12 cellular contexts compared by ENCODE assay signal in the genomic region with DNA sequence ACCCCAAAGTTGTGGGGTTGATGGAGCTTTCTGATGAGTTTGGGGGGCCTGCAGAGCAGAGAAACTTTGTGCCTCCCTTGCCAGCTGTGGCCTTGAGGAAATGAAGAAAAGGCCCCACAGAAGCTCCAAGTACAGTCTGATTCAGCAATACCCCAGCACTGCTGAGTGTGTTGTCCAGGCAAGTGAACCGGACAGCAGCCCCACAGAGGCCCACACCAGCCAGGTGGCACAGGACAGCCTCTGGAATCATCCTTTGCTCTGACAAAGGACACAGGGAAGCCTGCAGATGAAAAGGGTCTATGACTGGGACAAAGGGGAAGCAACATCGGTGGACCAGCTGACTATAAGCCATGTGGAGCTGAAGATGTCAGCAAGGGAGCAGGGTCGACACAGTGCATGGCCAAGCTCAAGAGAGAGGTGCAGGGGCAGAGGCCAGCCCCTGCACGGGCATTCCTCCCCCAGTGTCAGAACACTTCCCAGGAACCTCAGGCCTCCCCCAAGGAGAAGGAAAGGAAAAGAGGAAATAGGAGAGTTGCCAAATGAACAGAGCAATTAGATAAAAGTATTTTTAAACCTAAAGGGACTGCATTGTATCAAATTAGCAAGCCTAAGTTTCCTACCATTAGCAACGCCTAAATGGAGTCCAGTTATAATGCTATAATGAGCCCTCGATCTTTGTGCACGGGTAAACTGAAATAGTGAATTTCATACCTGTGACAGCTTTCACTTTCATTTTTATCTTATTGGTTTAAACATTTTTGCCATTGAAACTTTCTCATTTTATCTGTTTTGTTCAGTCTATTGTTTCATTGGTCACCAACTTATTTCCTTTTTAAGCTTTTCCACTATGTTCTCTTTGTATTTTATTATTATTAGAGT. TPM values are rescaled to one million over a fixed set of nuclear protein-coding genes. Genes with fewer than 3 reads are reported as not detected.
DNase-seq lines count a peak whose midpoint lies in the region; ATAC-seq and TF ChIP-seq lines count a peak whose summit lies in the region.
"Had no signal": no experiment of that assay in that cellular context is flagged by ENCODE, and none has a peak within 500 bp of the region (broad histone marks: within the 10 kb centered on the region; RNA-seq: fewer than 3 reads in every experiment).

No MANE protein-coding gene starts in this region.

- CTCF ChIA-PET in GM10248 (lab: Yijun Ruan, JAX) = interaction anchor here (1.3 to 1.7 kb wide), 2 partner anchors 19 to 44 kb away, joined by 3 to 4 read pairs; no protein-coding TSS in a partner anchor

- WGBS in psoas muscle, 3 donors = 52 to 57% (median 54%) methylated on average over 7 of the region's 7 CpGs
- 66 to 71% methylated on average over 7 of the region's 7 CpGs for WGBS in lower leg skin, 2 donors

- TF ChIP-seq CTCF in GM10248 (IDR thresholded peaks at IDR 0.05; ENCODE audit: control extremely low read depth, extremely low read depth, low read depth, missing control alignments) = no peak
- TF ChIP-seq CTCF in Loucy (conservative IDR thresholded peaks at IDR 0.05; ENCODE audit: low read length) = no peak
- no peak for TF ChIP-seq CTCF in coronary artery (IDR thresholded peaks at IDR 0.05)
- no peak for TF ChIP-seq CTCF in psoas muscle (IDR thresholded peaks at IDR 0.05)
- TF ChIP-seq CTCF in lower leg skin (IDR thresholded peaks at IDR 0.05) = no peak

- H3K4me2 ChIP-seq in Loucy (ENCODE audit: low read depth, low read length, poor library complexity, severe bottlenecking) = peak overlapping the region; percentile 81

- H3K9ac ChIP-seq in Loucy (ENCODE audit: low read depth, low read length, poor library complexity, severe bottlenecking) = peak overlapping the region; percentile 73

- H3K4me3 ChIP-seq in Loucy (ENCODE audit: low read length, poor library complexity, severe bottlenecking) (peak overlapping the region; percentile 66), coronary artery (peak overlapping the region; percentile 0), psoas muscle (peak overlapping the region; percentile 36), lower leg skin (ENCODE audit: low read depth, poor library complexity, severe bottlenecking) (no peak overlapping the region)
- H3K4me3 ChIP-seq: thyroid gland had no signal

- DNase-seq in GM10248 (ENCODE audit: extremely low spot score) (peak; percentile 21), coronary artery (ENCODE audit: low spot score) (no peak), psoas muscle (no peak), lower leg skin (ENCODE audit: low spot score in 2 of 2) (no peak), NCI-H128 (lab: John Stamatoyannopoulos, UW; ENCODE audit: unreplicated experiment) (no peak), mucosa of gallbladder (ENCODE audit: low spot score) (no peak), COR-L47 (lab: John Stamatoyannopoulos, UW) (no peak)
- DNase-seq: activated effector memory CD4-positive, alpha-beta T cell treated with Interleukin-2 at 50 U/mL for 16 hours; NCI-H1436; SHP77 treated with DMSO at 0.1 percent for 48 hours; thyroid gland had no signal

- peaks cover 30% of the 10 kb centered on the region for H3K4me1 ChIP-seq in Loucy (ENCODE audit: insufficient read depth, low read length, poor library complexity, severe bottlenecking)
- H3K4me1 ChIP-seq in psoas muscle = no peaks in the 10 kb centered on the region
- H3K4me1 ChIP-seq: thyroid gland had no signal

- H4K20me1 ChIP-seq in Loucy (ENCODE audit: insufficient read depth, low read length, poor library complexity, severe bottlenecking) = no peaks in the 10 kb centered on the region

- POLR2A ChIA-PET in GM10248 (lab: Yijun Ruan, JAX) = interaction anchor here (0.6 kb wide), 1 partner anchor 28 kb away, joined by 3 read pairs; no protein-coding TSS in a partner anchor

- intact Hi-C loops in psoas muscle (cut with DNase I) = no loop called here
- intact Hi-C loops in lower leg skin (cut with DNase I; ENCODE audit: low total_unique reads) = no loop called here

- no peak for TF ChIP-seq POLR2A in lower leg skin (IDR thresholded peaks at IDR 0.05)

- H2AFZ ChIP-seq in Loucy (ENCODE audit: low read length) = peak overlapping the region; percentile 74

- no peak overlapping the region for H3K27ac ChIP-seq in coronary artery
- no peak overlapping the region for H3K27ac ChIP-seq in psoas muscle
- H3K27ac ChIP-seq: thyroid gland had no signal

- H3K79me2 ChIP-seq in Loucy (ENCODE audit: insufficient read depth, low read length) = 0 out of 2 replicates have a peak, but pooled peaks cover 3% of the 10 kb centered on the region

- no peak for ATAC-seq in psoas muscle

- H3F3A ChIP-seq in Loucy (ENCODE audit: low read depth) = no peaks in the 10 kb centered on the region

- H3K9me2 ChIP-seq in Loucy (replicated peaks; ENCODE audit: low read depth, low read length) = no peaks in the 10 kb centered on the region

- no peaks in the 10 kb centered on the region for H3K36me3 ChIP-seq in Loucy (ENCODE audit: insufficient read depth, low read length)
- no peaks in the 10 kb centered on the region for H3K36me3 ChIP-seq in psoas muscle (ENCODE audit: insufficient read depth in 1 of 2, low read depth in 1 of 2)
- H3K36me3 ChIP-seq: thyroid gland had no signal

- H3K27me3 ChIP-seq in Loucy (ENCODE audit: insufficient read depth, low read length, poor library complexity, severe bottlenecking) (no peaks in the 10 kb centered on the region), psoas muscle (ENCODE audit: insufficient read depth in 3 of 3, low read length in 2 of 3) (no peaks in the 10 kb centered on the region)
- H3K27me3 ChIP-seq: thyroid gland had no signal

- H3K9me3 ChIP-seq in Loucy (ENCODE audit: insufficient read depth, low read depth, low read length) (no peaks in the 10 kb centered on the region), psoas muscle (no peaks in the 10 kb centered on the region)
- H3K9me3 ChIP-seq: thyroid gland had no signal

RNA-seq across cellular contexts. Expression of gene PTGDR, which starts 46.3 kb away (rescaled TPM):
- under 1 TPM in 2 of 4 donors, not detected in 2; 0.19 to 0.39 TPM for total RNA-seq in psoas muscle
- polyA plus RNA-seq in psoas muscle = under 1 TPM; 0.09 to 0.18 (median 0.11) TPM
- total RNA-seq in lower leg skin = 1 to 10 TPM in 1 of 4 donors, under 1 TPM in 2, not detected in 1; 0.65 to 2.8 (median 0.88) TPM
- 2.8 TPM for total RNA-seq in mucosa of gallbladder
